ENCODE assay signal across 1 cellular context in the genomic region with DNA sequence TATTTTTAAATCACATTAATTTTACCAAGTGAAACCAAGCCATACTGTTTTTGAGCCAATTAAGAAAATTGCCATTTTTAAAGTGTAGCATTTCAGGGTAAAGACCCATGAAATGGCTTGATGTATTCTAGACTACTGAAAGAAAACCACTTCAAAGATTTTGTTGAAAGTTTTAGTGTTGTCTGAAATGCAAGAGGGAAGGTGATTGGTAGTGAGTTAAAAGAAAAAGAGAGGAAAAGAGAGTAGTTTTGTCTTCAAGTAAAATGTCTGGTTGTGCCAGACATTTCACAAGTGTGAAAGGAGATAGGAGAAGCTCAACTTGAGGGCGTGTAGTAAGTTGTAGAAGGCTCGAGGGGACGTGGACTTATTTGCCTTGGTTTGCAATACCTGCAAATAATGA.
TF ChIP-seq lines count a peak whose summit lies in the region.

No MANE protein-coding gene starts in this region.

TF ChIP-seq in K562, 482 proteins besides CTCF, POLR2A, EP300 and RAD21:
- no peak for TF ChIP-seq SP1 (CRISPR knock-in tag; IDR thresholded peaks at IDR 0.05)
- TF ChIP-seq KLF1 (tag; IDR thresholded peaks at IDR 0.05): no peak
- TF ChIP-seq, protein P1, sequence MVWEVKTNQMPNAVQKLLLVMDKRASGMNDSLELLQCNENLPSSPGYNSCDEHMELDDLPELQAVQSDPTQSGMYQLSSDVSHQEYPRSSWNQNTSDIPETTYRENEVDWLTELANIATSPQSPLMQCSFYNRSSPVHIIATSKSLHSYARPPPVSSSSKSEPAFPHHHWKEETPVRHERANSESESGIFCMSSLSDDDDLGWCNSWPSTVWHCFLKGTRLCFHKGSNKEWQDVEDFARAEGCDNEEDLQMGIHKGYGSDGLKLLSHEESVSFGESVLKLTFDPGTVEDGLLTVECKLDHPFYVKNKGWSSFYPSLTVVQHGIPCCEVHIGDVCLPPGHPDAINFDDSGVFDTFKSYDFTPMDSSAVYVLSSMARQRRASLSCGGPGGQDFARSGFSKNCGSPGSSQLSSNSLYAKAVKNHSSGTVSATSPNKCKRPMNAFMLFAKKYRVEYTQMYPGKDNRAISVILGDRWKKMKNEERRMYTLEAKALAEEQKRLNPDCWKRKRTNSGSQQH (CRISPR knock-in tag; IDR thresholded peaks at IDR 0.05): peak; percentile 22; the same call in 1 of the 2 replicates
- peak; percentile 30 for TF ChIP-seq POLR2B (IDR thresholded peaks at IDR 0.05; ENCODE audit: low read depth, partially characterized antibody)
- TF ChIP-seq, protein P2, sequence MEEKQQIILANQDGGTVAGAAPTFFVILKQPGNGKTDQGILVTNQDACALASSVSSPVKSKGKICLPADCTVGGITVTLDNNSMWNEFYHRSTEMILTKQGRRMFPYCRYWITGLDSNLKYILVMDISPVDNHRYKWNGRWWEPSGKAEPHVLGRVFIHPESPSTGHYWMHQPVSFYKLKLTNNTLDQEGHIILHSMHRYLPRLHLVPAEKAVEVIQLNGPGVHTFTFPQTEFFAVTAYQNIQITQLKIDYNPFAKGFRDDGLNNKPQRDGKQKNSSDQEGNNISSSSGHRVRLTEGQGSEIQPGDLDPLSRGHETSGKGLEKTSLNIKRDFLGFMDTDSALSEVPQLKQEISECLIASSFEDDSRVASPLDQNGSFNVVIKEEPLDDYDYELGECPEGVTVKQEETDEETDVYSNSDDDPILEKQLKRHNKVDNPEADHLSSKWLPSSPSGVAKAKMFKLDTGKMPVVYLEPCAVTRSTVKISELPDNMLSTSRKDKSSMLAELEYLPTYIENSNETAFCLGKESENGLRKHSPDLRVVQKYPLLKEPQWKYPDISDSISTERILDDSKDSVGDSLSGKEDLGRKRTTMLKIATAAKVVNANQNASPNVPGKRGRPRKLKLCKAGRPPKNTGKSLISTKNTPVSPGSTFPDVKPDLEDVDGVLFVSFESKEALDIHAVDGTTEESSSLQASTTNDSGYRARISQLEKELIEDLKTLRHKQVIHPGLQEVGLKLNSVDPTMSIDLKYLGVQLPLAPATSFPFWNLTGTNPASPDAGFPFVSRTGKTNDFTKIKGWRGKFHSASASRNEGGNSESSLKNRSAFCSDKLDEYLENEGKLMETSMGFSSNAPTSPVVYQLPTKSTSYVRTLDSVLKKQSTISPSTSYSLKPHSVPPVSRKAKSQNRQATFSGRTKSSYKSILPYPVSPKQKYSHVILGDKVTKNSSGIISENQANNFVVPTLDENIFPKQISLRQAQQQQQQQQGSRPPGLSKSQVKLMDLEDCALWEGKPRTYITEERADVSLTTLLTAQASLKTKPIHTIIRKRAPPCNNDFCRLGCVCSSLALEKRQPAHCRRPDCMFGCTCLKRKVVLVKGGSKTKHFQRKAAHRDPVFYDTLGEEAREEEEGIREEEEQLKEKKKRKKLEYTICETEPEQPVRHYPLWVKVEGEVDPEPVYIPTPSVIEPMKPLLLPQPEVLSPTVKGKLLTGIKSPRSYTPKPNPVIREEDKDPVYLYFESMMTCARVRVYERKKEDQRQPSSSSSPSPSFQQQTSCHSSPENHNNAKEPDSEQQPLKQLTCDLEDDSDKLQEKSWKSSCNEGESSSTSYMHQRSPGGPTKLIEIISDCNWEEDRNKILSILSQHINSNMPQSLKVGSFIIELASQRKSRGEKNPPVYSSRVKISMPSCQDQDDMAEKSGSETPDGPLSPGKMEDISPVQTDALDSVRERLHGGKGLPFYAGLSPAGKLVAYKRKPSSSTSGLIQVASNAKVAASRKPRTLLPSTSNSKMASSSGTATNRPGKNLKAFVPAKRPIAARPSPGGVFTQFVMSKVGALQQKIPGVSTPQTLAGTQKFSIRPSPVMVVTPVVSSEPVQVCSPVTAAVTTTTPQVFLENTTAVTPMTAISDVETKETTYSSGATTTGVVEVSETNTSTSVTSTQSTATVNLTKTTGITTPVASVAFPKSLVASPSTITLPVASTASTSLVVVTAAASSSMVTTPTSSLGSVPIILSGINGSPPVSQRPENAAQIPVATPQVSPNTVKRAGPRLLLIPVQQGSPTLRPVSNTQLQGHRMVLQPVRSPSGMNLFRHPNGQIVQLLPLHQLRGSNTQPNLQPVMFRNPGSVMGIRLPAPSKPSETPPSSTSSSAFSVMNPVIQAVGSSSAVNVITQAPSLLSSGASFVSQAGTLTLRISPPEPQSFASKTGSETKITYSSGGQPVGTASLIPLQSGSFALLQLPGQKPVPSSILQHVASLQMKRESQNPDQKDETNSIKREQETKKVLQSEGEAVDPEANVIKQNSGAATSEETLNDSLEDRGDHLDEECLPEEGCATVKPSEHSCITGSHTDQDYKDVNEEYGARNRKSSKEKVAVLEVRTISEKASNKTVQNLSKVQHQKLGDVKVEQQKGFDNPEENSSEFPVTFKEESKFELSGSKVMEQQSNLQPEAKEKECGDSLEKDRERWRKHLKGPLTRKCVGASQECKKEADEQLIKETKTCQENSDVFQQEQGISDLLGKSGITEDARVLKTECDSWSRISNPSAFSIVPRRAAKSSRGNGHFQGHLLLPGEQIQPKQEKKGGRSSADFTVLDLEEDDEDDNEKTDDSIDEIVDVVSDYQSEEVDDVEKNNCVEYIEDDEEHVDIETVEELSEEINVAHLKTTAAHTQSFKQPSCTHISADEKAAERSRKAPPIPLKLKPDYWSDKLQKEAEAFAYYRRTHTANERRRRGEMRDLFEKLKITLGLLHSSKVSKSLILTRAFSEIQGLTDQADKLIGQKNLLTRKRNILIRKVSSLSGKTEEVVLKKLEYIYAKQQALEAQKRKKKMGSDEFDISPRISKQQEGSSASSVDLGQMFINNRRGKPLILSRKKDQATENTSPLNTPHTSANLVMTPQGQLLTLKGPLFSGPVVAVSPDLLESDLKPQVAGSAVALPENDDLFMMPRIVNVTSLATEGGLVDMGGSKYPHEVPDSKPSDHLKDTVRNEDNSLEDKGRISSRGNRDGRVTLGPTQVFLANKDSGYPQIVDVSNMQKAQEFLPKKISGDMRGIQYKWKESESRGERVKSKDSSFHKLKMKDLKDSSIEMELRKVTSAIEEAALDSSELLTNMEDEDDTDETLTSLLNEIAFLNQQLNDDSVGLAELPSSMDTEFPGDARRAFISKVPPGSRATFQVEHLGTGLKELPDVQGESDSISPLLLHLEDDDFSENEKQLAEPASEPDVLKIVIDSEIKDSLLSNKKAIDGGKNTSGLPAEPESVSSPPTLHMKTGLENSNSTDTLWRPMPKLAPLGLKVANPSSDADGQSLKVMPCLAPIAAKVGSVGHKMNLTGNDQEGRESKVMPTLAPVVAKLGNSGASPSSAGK (IDR thresholded peaks at IDR 0.05): 0 out of 2 replicates have a peak, but pooled peaks have one; percentile 26
- TF ChIP-seq, protein P3, sequence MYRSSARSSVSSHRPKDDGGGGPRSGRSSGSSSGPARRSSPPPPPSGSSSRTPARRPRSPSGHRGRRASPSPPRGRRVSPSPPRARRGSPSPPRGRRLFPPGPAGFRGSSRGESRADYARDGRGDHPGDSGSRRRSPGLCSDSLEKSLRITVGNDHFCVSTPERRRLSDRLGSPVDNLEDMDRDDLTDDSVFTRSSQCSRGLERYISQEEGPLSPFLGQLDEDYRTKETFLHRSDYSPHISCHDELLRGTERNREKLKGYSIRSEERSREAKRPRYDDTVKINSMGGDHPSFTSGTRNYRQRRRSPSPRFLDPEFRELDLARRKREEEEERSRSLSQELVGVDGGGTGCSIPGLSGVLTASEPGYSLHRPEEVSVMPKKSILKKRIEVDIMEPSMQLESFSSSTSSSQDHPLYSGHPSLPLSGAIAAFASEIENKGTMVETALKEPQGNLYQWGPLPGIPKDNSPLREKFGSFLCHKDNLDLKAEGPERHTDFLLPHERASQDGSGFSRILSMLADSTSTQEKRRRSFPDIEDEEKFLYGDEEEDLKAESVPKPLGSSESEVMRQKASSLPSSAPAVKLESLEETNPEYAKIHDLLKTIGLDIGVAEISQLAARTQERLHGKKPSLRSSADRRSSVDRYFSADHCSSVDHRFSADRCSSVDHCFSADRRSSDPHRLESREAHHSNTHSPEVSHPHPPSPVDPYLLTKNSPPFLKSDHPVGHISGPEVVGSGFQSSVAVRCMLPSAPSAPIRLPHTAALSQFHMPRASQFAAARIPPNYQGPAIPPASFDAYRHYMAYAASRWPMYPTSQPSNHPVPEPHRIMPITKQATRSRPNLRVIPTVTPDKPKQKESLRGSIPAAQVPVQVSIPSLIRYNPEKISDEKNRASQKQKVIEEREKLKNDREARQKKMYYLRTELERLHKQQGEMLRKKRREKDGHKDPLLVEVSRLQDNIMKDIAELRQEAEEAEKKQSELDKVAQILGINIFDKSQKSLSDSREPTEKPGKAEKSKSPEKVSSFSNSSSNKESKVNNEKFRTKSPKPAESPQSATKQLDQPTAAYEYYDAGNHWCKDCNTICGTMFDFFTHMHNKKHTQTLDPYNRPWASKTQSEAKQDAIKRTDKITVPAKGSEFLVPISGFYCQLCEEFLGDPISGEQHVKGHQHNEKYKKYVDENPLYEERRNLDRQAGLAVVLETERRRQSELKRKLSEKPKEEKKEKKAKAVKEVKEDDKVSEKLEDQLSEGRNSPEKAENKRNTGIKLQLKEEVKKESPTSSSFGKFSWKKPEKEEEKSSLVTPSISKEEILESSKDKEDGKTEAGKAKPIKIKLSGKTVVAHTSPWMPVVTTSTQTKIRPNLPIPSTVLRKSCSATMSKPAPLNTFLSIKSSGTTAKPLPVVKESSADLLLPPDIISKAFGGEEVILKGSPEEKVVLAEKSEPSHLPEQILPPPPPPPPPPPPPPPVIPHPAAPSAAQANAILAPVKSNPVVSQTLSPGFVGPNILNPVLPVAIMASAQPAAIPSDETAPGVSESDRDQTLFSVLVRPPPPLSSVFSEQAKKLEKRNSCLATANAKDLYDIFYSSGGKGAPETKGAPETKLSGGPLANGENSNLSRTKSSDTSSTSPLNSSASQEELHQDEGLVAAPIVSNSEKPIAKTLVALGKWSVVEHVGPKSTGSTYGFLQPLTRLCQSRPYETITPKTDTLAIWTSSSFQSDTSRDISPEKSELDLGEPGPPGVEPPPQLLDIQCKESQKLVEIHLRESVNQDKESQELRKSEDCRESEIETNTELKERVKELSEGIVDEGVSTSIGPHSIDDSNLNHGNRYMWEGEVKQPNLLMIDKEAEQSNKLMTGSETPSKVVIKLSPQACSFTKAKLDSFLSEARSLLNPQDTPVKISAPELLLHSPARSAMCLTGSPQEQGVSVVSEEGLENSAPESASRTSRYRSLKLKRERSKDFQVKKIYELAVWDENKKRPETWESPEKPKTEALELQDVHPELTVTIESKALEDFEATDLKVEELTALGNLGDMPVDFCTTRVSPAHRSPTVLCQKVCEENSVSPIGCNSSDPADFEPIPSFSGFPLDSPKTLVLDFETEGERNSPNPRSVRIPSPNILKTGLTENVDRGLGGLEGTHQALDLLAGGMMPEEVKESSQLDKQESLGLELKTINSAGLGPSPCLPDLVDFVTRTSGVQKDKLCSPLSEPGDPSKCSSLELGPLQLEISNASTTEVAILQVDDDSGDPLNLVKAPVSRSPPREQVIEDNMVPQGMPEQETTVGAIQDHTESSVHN (IDR thresholded peaks at IDR 0.05; ENCODE audit: borderline replicate concordance in 1 of 2, low read depth in 1 of 2): no peak
- 0 out of 2 replicates have a peak, but pooled peaks have one; percentile 8 for TF ChIP-seq KHSRP (IDR thresholded peaks at IDR 0.05)
- TF ChIP-seq, protein P4, sequence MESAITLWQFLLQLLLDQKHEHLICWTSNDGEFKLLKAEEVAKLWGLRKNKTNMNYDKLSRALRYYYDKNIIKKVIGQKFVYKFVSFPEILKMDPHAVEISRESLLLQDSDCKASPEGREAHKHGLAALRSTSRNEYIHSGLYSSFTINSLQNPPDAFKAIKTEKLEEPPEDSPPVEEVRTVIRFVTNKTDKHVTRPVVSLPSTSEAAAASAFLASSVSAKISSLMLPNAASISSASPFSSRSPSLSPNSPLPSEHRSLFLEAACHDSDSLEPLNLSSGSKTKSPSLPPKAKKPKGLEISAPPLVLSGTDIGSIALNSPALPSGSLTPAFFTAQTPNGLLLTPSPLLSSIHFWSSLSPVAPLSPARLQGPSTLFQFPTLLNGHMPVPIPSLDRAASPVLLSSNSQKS (CRISPR knock-in tag; IDR thresholded peaks at IDR 0.05): 0 out of 2 replicates have a peak, but pooled peaks have one; percentile 19
